8 cellular contexts compared by ENCODE assay signal in genomic region chr5:78984020-78984610, GRCh38. TPM values are rescaled to one million over a fixed set of nuclear protein-coding genes. Genes with fewer than 3 reads are reported as not detected.
DNase-seq lines count a peak whose midpoint lies in the region; ATAC-seq and TF ChIP-seq lines count a peak whose summit lies in the region.

No MANE protein-coding gene starts in this region.

- no peaks in the 10 kb centered on the region for H4K20me1 ChIP-seq in GM23248 (ENCODE audit: insufficient read depth)
- no peaks in the 10 kb centered on the region for H4K20me1 ChIP-seq in SU-DHL-6 (ENCODE audit: low read depth, low read length)

- no peaks in the 10 kb centered on the region for H3K27me3 Mint-ChIP-seq in CD8-positive, alpha-beta T cell (ENCODE audit: low read depth)

- H4K12ac ChIP-seq in trophoblast cell (ENCODE audit: low read depth, low read length) = no peak overlapping the region

- H3F3A ChIP-seq in GM23248 (ENCODE audit: insufficient read depth) (peaks cover 30% of the 10 kb centered on the region), SU-DHL-6 (ENCODE audit: insufficient read depth) (peaks cover 23% of the 10 kb centered on the region)

- H3K27me3 ChIP-seq in CD8-positive, alpha-beta T cell (ENCODE audit: insufficient read depth, low read length) = no peaks in the 10 kb centered on the region
- H3K27me3 ChIP-seq in GM23248 (replicated peaks; ENCODE audit: insufficient read depth) (no peaks in the 10 kb centered on the region), SU-DHL-6 (ENCODE audit: low read length) (no peaks in the 10 kb centered on the region), trophoblast cell (ENCODE audit: insufficient read depth, low read length) (no peaks in the 10 kb centered on the region)

- H3K27ac Mint-ChIP-seq in CD8-positive, alpha-beta T cell = peak overlapping the region; percentile 92

- peak overlapping the region; percentile 40 for H3K27ac ChIP-seq in CD8-positive, alpha-beta T cell (ENCODE audit: low read depth, low read length)
- H3K27ac ChIP-seq in GM23248 (peak overlapping the region; percentile 72), SU-DHL-6 (ENCODE audit: low read depth, low read length) (peak overlapping the region; percentile 84), trophoblast cell (ENCODE audit: low read depth, low read length) (peak overlapping the region; percentile 92)

- no peak for ATAC-seq in CD8-positive, alpha-beta T cell
- no peak for ATAC-seq in GM19455 (IDR thresholded peaks at IDR 0.05; ENCODE audit: unreplicated experiment)

- H3K4me1 ChIP-seq in CD8-positive, alpha-beta T cell (ENCODE audit: insufficient read depth, low read length) = peaks cover 14% of the 10 kb centered on the region
- H3K4me1 ChIP-seq in GM23248 (ENCODE audit: insufficient read depth) (peaks cover 12% of the 10 kb centered on the region; the same call in 1 of the 2 replicates), trophoblast cell (ENCODE audit: control insufficient read depth in 1 of 2, insufficient read depth in 2 of 2, low read length in 2 of 2) (peaks cover 2 to 6% of the 10 kb centered on the region in 2 experiments)

- H3K4me3 ChIP-seq in CD8-positive, alpha-beta T cell (ENCODE audit: low read depth, low read length) = peak overlapping the region; percentile 54
- H3K4me3 ChIP-seq in GM23248 (peak overlapping the region; percentile 80), SU-DHL-6 (ENCODE audit: insufficient read depth, low read length, poor library complexity, severe bottlenecking) (peak overlapping the region; percentile 56), fibroblast of mammary gland (ENCODE audit: control insufficient read depth, low read depth, low read length) (peak overlapping the region; percentile 61), trophoblast cell (ENCODE audit: low read depth, low read length) (peak overlapping the region; percentile 87)

- no peaks in the 10 kb centered on the region for H3K9me2 ChIP-seq in GM23248 (ENCODE audit: insufficient read depth)
- no peaks in the 10 kb centered on the region for H3K9me2 ChIP-seq in SU-DHL-6 (replicated peaks; ENCODE audit: insufficient read depth, low read length)

- peaks cover 8% of the 10 kb centered on the region for H3K36me3 Mint-ChIP-seq in CD8-positive, alpha-beta T cell

- H3K79me2 ChIP-seq in GM23248 (ENCODE audit: insufficient read depth) (peaks cover 17% of the 10 kb centered on the region; the same call in 1 of the 2 replicates), SU-DHL-6 (ENCODE audit: insufficient read depth, low read length) (no peaks in the 10 kb centered on the region), trophoblast cell (ENCODE audit: control insufficient read depth, insufficient read depth, low read length, poor library complexity) (peaks cover 4% of the 10 kb centered on the region)

- H3K36me3 ChIP-seq in CD8-positive, alpha-beta T cell (ENCODE audit: insufficient read depth, low read length) = no peaks in the 10 kb centered on the region
- H3K36me3 ChIP-seq in GM23248 (ENCODE audit: low read depth) (no peaks in the 10 kb centered on the region), SU-DHL-6 (ENCODE audit: low read length) (no peaks in the 10 kb centered on the region), trophoblast cell (ENCODE audit: control insufficient read depth in 1 of 2, insufficient read depth in 2 of 2, low read length in 2 of 2) (no peaks in the 10 kb centered on the region)

- H4K8ac ChIP-seq in trophoblast cell (ENCODE audit: low read depth, low read length) = peak overlapping the region; percentile 78

- TF ChIP-seq CTCF in CD8-positive, alpha-beta T cell (IDR thresholded peaks at IDR 0.05) = no peak
- TF ChIP-seq CTCF in SU-DHL-6 (IDR thresholded peaks at IDR 0.05; ENCODE audit: insufficient read depth, low read length, poor library complexity, severe bottlenecking) (no peak), fibroblast of mammary gland (conservative IDR thresholded peaks at IDR 0.05; ENCODE audit: control insufficient read depth, insufficient read depth, low read depth, low read length) (no peak)

- peak overlapping the region; percentile 77 for H3K9ac ChIP-seq in GM23248
- peak overlapping the region; percentile 79 for H3K9ac ChIP-seq in SU-DHL-6 (ENCODE audit: low read length)
- H3K9ac ChIP-seq in trophoblast cell (ENCODE audit: low read length) = peak overlapping the region; percentile 12

- CTCF ChIA-PET in CD8-positive, alpha-beta T cell (lab: Charles Lee) = interaction anchor here (0.9 to 4.1 kb wide), 10 partner anchors 9 to 479 kb away, joined by 3 to 25 read pairs (median 4); no protein-coding TSS in a partner anchor

- H2BK5ac ChIP-seq in trophoblast cell (ENCODE audit: low read depth, low read length, poor library complexity) = no peak overlapping the region

- H3K9me3 ChIP-seq in CD8-positive, alpha-beta T cell (ENCODE audit: low read length) = no peaks in the 10 kb centered on the region
- H3K9me3 ChIP-seq in GM23248 (ENCODE audit: low read depth) (no peaks in the 10 kb centered on the region), SU-DHL-6 (ENCODE audit: insufficient read depth, low read length) (no peaks in the 10 kb centered on the region), trophoblast cell (ENCODE audit: insufficient read depth, low read depth, low read length) (no peaks in the 10 kb centered on the region)

- intact Hi-C loops in CD8-positive, alpha-beta T cell (cut with DNase I, micrococcal nuclease) = loop anchor here (1.0 to 10.0 kb wide), 12 partner anchors 35 to 1668 kb away; partner anchors contain the start of genes SCAMP1 (in 2 of the 2), WDR41 (in 2 of the 2), AP3B1 (in 1 of the 2) and DHFR (in 1 of the 2)

- H3K14ac ChIP-seq in trophoblast cell (ENCODE audit: low read length) = no peak overlapping the region

- 1% methylated on average over 17 to 19 of the region's 19 CpGs for WGBS in GM23248 (ENCODE audit: low coverage in 1 of 2, low lambda C conversion rate in 2 of 2, missing lambda C conversion rate in 2 of 2), 2 experiments
- WGBS in trophoblast cell (ENCODE audit: extremely low coverage, insufficient coverage, insufficient read length) = no CpG with 5 or more reads among the region's 19 CpGs

- H3K23ac ChIP-seq in trophoblast cell (ENCODE audit: low read length) = no peak overlapping the region

- H2BK12ac ChIP-seq in trophoblast cell (ENCODE audit: low read length) = no peak overlapping the region

- H3K9me3 Mint-ChIP-seq in CD8-positive, alpha-beta T cell = no peaks in the 10 kb centered on the region

- H3K79me1 ChIP-seq in trophoblast cell (ENCODE audit: low read length) = peaks cover 9% of the 10 kb centered on the region

- H3K18ac ChIP-seq in trophoblast cell (ENCODE audit: low read length) = no peak overlapping the region

- H3K4me2 ChIP-seq in GM23248 (ENCODE audit: unreplicated experiment) = peak overlapping the region; percentile 86
- H3K4me2 ChIP-seq in SU-DHL-6 (ENCODE audit: low read depth, low read length, poor library complexity, severe bottlenecking) = peak overlapping the region; percentile 84
- H3K4me2 ChIP-seq in trophoblast cell (ENCODE audit: low read length) = peak overlapping the region; percentile 83

- H2BK120ac ChIP-seq in trophoblast cell (ENCODE audit: insufficient read depth, low read length, poor library complexity) = no peak overlapping the region

- no peak for DNase-seq in CD8-positive, alpha-beta T cell
- DNase-seq in GM23248 (peak; percentile 41), fibroblast of mammary gland (ENCODE audit: low read depth) (peak; percentile 11), trophoblast cell (peak in 1 of 2 donors; percentile 23), NCI-H524 treated with DMSO at 0.1 percent for 48 hours (lab: John Stamatoyannopoulos, UW) (no peak), ecto neural progenitor cell (ENCODE audit: low spot score) (no peak)

- peaks cover 28% of the 10 kb centered on the region for H3K4me1 Mint-ChIP-seq in CD8-positive, alpha-beta T cell (ENCODE audit: low read depth)

- H3K4ac ChIP-seq in trophoblast cell (ENCODE audit: low read depth, low read length) = no peak overlapping the region

- in situ Hi-C loops in GM23248 (cut with MboI) = no loop called here

- H2AK5ac ChIP-seq in trophoblast cell (ENCODE audit: low read length) = no peak overlapping the region

- POLR2A ChIA-PET in CD8-positive, alpha-beta T cell (lab: Charles Lee) = interaction anchor here (0.6 to 3.1 kb wide), 9 partner anchors 10 to 623 kb away, joined by 3 to 15 read pairs (median 3); partner anchors contain the start of genes JMY and SCAMP1

- peak overlapping the region; percentile 94 for H3K4me3 Mint-ChIP-seq in CD8-positive, alpha-beta T cell

- H2AFZ ChIP-seq in GM23248 (peak overlapping the region; percentile 94), SU-DHL-6 (ENCODE audit: low read depth, low read length, severe bottlenecking) (peak overlapping the region; percentile 81), trophoblast cell (ENCODE audit: insufficient read depth, low read length, poor library complexity) (no peak overlapping the region)

- peak overlapping the region; percentile 4 for H4K91ac ChIP-seq in trophoblast cell (ENCODE audit: low read depth, low read length)

RNA-seq across cellular contexts. Expression of gene ARSB, which starts 1.0 kb away (rescaled TPM):
- total RNA-seq in CD8-positive, alpha-beta T cell = 1 to 10 TPM; 4.6 to 4.8 TPM
- total RNA-seq in GM23248 (2014; rRNA removed; shearing (Covaris generic)) = 35.3 and 43.7 TPM in 2 replicates
- polyA plus RNA-seq in GM23248 (2016; fragmentation: Nextera tagmentation; extraction: Ambion mirVana) = 30.1 and 30.5 TPM in 2 replicates
- polyA plus RNA-seq in trophoblast cell (2013) = 11.9 and 12.0 TPM in 2 replicates

Comparison
In these comparisons a context has a peak if more than half of its experiments do, and no peak if none do; other contexts are left out.
1. DNase-seq: peak in GM23248 (single experiment) and fibroblast of mammary gland (single experiment); none in CD8-positive, alpha-beta T cell (0 of 7), NCI-H524 treated with DMSO at 0.1 percent for 48 hours (single experiment) and ecto neural progenitor cell (single experiment).
2. H3K27ac ChIP-seq: peak in every context shown above with its lines; median percentile 92 in trophoblast cell; 84 in SU-DHL-6; 72 in GM23248; 40 in CD8-positive, alpha-beta T cell.
3. H3K9ac ChIP-seq: peak in every context shown above with its lines; median percentile 79 in SU-DHL-6; 77 in GM23248; 12 in trophoblast cell.
4. Peak in every context shown above with its lines, with median percentiles within 50 percentile points of each other: H3K4me3 ChIP-seq and H3K4me2 ChIP-seq.